1 cellular context compared by ENCODE assay signal in genomic region chr15:74843445-74843828, GRCh38.
TF ChIP-seq lines count a peak whose summit lies in the region.

No MANE protein-coding gene starts in this region.

TF ChIP-seq in GM12878, 131 proteins besides CTCF, POLR2A, EP300 and RAD21:
- peak; percentile 14; the same call in 1 of the 2 replicates for TF ChIP-seq PKNOX1 (IDR thresholded peaks at IDR 0.05)
- 0 out of 2 replicates have a peak, but pooled peaks have one; percentile 5 for TF ChIP-seq EED (IDR thresholded peaks at IDR 0.05; ENCODE audit: low read depth)
- TF ChIP-seq IKZF2 (IDR thresholded peaks at IDR 0.05) = peak; percentile 31 to 36; a peak in 1 of 4 replicates
- TF ChIP-seq KLF5 (IDR thresholded peaks at IDR 0.05; ENCODE audit: partially characterized antibody) = no peak
- 0 out of 2 replicates have a peak, but pooled peaks have one; percentile 8 for TF ChIP-seq ASH2L (IDR thresholded peaks at IDR 0.05; ENCODE audit: borderline replicate concordance, low read depth)
- peak; percentile 37; the same call in 1 of the 2 replicates for TF ChIP-seq ATF7 (IDR thresholded peaks at IDR 0.05; ENCODE audit: low read depth)
- TF ChIP-seq HDGF (IDR thresholded peaks at IDR 0.05) = peak; percentile 40; the same call in 1 of the 2 replicates
- no peak for TF ChIP-seq POU2F2 (IDR thresholded peaks at IDR 0.05; ENCODE audit: borderline replicate concordance, low read depth, low read length)
- 0 out of 2 replicates have a peak, but pooled peaks have one; percentile 13 for TF ChIP-seq MLLT1 (IDR thresholded peaks at IDR 0.05)
- 0 out of 2 replicates have a peak, but pooled peaks have one; percentile 9 for TF ChIP-seq ZNF687 (IDR thresholded peaks at IDR 0.05)
- TF ChIP-seq EGR1 (IDR thresholded peaks at IDR 0.05; ENCODE audit: borderline replicate concordance in 1 of 2, low read depth in 2 of 2, low read length in 2 of 2) = peak in 1 of 2 experiments; percentile 33; a peak in 1 of 3 replicates
- TF ChIP-seq ESRRA (IDR thresholded peaks at IDR 0.05; ENCODE audit: low read length) = 0 out of 2 replicates have a peak, but pooled peaks have one; percentile 6
- TF ChIP-seq CHD4 (IDR thresholded peaks at IDR 0.05) = no peak
- TF ChIP-seq MYC (IDR thresholded peaks at IDR 0.05; ENCODE audit: insufficient read depth, insufficient read length, insufficient replicate concordance, low read length, severe bottlenecking) = peak; percentile 2
